8 cellular contexts compared by ENCODE assay signal in genomic region chr1:172394167-172394751, GRCh38. TPM values are rescaled to one million over a fixed set of nuclear protein-coding genes. Genes with fewer than 3 reads are reported as not detected.
DNase-seq lines count a peak whose midpoint lies in the region; ATAC-seq, FAIRE-seq and TF ChIP-seq lines count a peak whose summit lies in the region.

No MANE protein-coding gene starts in this region.

- H3K9me3 ChIP-seq in K562 (replicated peaks; ENCODE audit: control insufficient read depth, insufficient read depth, low read depth, low read length) = no peaks in the 10 kb centered on the region
- no peaks in the 10 kb centered on the region for H3K9me3 ChIP-seq in upper lobe of left lung

- no peak overlapping the region for H3K27ac ChIP-seq in K562 (ENCODE audit: extremely low read depth, low read depth, low read length)
- H3K27ac ChIP-seq in upper lobe of left lung = peak overlapping the region; percentile 48 to 69 (median 60)

- no peaks in the 10 kb centered on the region for H3K4me1 ChIP-seq in K562 (replicated peaks in 1 of 2; ENCODE audit: control insufficient read depth in 2 of 2, insufficient read depth in 2 of 2, low read length in 2 of 2)
- H3K4me1 ChIP-seq in upper lobe of left lung = peaks cover 4 to 37% (median 21%) of the 10 kb centered on the region in 4 donors

- no peak overlapping the region for H2AFZ ChIP-seq in K562 (ENCODE audit: low read depth, low read length)

- in situ Hi-C loops in K562 (cut with MboI) = loop anchor here (10.0 kb wide), 1 partner anchor 589 kb away; no protein-coding TSS in a partner anchor

- no peaks in the 10 kb centered on the region for H3K9me1 ChIP-seq in K562 (ENCODE audit: control insufficient read depth, insufficient read depth, low read length)

- no peaks in the 10 kb centered on the region for H3K9me3 Mint-ChIP-seq in nephron progenitor cell

- 3% methylated on average over 4 of the region's 4 CpGs for WGBS in K562 (ENCODE audit: insufficient coverage, low coverage, missing lambda C conversion rate)
- 17 to 28% methylated on average over 4 of the region's 4 CpGs for WGBS in upper lobe of left lung, 2 donors

- no peak for TF ChIP-seq CTCF in K562 (IDR thresholded peaks at IDR 0.05 in 2 of 3, conservative IDR thresholded peaks at IDR 0.05 in 1 of 3; ENCODE audit: insufficient read depth in 2 of 3, low read depth in 1 of 3, low read length in 3 of 3)
- no peak for TF ChIP-seq CTCF in nephron progenitor cell (IDR thresholded peaks at IDR 0.05)
- no peak for TF ChIP-seq CTCF in upper lobe of left lung (IDR thresholded peaks at IDR 0.05)

- peak overlapping the region; percentile 33 for H3K4me3 Mint-ChIP-seq in nephron progenitor cell

- peak overlapping the region; percentile 66 for H3K27ac Mint-ChIP-seq in nephron progenitor cell

- DNase-seq in GM18507 (ENCODE audit: extremely low spot score, insufficient read length, low read depth) (no peak), T-helper 22 cell (ENCODE audit: low read depth) (peak; percentile 34), K562 (ENCODE audit: extremely low read depth in 1 of 4, low spot score in 3 of 4) (no peak), nephron progenitor cell (no peak), upper lobe of left lung (peak in 1 of 2 donors; percentile 57), NCI-H345 treated with DMSO at 0.1 percent for 48 hours (lab: John Stamatoyannopoulos, UW; ENCODE audit: unreplicated experiment) (no peak), COLO668 (lab: John Stamatoyannopoulos, UW; ENCODE audit: unreplicated experiment) (no peak)

- BruUV-seq in K562 (replicated peaks; lab: Mats Ljungman, UMichigan) = no TSS peak

- POLR2A ChIA-PET in K562 (lab: Yijun Ruan, JAX) = interaction anchor here (0.7 to 1.2 kb wide), 3 partner anchors 9 to 610 kb away, joined by 3 to 4 read pairs (median 3); no protein-coding TSS in a partner anchor

- peaks cover 5 to 8% of the 10 kb centered on the region in 2 experiments; a peak in 2 of 5 replicates for H3K27me3 ChIP-seq in K562 (ENCODE audit: control insufficient read depth in 2 of 2, insufficient read depth in 2 of 2, low read length in 2 of 2)
- H3K27me3 ChIP-seq in upper lobe of left lung = no peaks in the 10 kb centered on the region

- intact Hi-C loops in K562 (cut with micrococcal nuclease) = loop anchor here (10.0 kb wide), 1 partner anchor 739 kb away; the partner anchor contains the start of gene MYOC

- no peak for TF ChIP-seq RAD21 in K562 (CRISPR knock-in tag; conservative IDR thresholded peaks at IDR 0.05 in 1 of 2, IDR thresholded peaks at IDR 0.05 in 1 of 2)

- peak; percentile 67 for ATAC-seq in HG02840 (IDR thresholded peaks at IDR 0.05; ENCODE audit: low FRiP score, unreplicated experiment)
- ATAC-seq in K562 = no peak; the same call in 2 of the 3 replicates
- no peak for ATAC-seq in upper lobe of left lung (ENCODE audit: low FRiP score in 2 of 2)

- CTCF ChIA-PET in K562 (lab: Yijun Ruan, JAX; ENCODE audit: low intra/inter-chr PET ratio) = no interaction called here

- peaks cover 69% of the 10 kb centered on the region for H3K4me1 Mint-ChIP-seq in nephron progenitor cell

- peaks cover 11% of the 10 kb centered on the region for H3K36me3 Mint-ChIP-seq in nephron progenitor cell (ENCODE audit: low read depth)

- peaks cover 4% of the 10 kb centered on the region for H3K27me3 Mint-ChIP-seq in nephron progenitor cell (ENCODE audit: low read depth, poor library complexity)

- TF ChIP-seq POLR2A in K562 (conservative IDR thresholded peaks at IDR 0.05) (no peak), upper lobe of left lung (IDR thresholded peaks at IDR 0.05) (no peak)

- FAIRE-seq in GM18507 (lab: Jason Lieb, UNC) (peak; percentile 100), K562 (lab: Jason Lieb, UNC) (peak; percentile 6)

- no peak for TF ChIP-seq EP300 in K562 (IDR thresholded peaks at IDR 0.05; ENCODE audit: low read length)
- no peak for TF ChIP-seq EP300 in upper lobe of left lung (IDR thresholded peaks at IDR 0.05)

- H3K36me3 ChIP-seq in K562 (ENCODE audit: control insufficient read depth, insufficient read depth, low read length) (no peaks in the 10 kb centered on the region), upper lobe of left lung (no peaks in the 10 kb centered on the region)

- H3K79me2 ChIP-seq in K562 (ENCODE audit: control insufficient read depth, insufficient read depth, low read length) = no peaks in the 10 kb centered on the region

- H3K9ac ChIP-seq in K562 (ENCODE audit: insufficient read depth in 1 of 2, low read depth in 2 of 2, low read length in 2 of 2) = no peak overlapping the region

- H4K20me1 ChIP-seq in K562 (replicated peaks; ENCODE audit: control insufficient read depth, insufficient read depth, low read length) = no peaks in the 10 kb centered on the region

- no peak overlapping the region for H3K4me2 ChIP-seq in K562 (ENCODE audit: insufficient read depth, low read length)

- H3K4me3 ChIP-seq in K562 = no peak overlapping the region
- no peak overlapping the region for H3K4me3 ChIP-seq in upper lobe of left lung

TF ChIP-seq in K562, 482 proteins besides CTCF, POLR2A, EP300 and RAD21 (continues in another document):
- TF ChIP-seq TOE1 (IDR thresholded peaks at IDR 0.05; ENCODE audit: borderline replicate concordance) (no peak), TOE1 (CRISPR knock-in tag; IDR thresholded peaks at IDR 0.05; ENCODE audit: borderline replicate concordance, low read depth) (no peak)
- TF ChIP-seq, protein P1, sequence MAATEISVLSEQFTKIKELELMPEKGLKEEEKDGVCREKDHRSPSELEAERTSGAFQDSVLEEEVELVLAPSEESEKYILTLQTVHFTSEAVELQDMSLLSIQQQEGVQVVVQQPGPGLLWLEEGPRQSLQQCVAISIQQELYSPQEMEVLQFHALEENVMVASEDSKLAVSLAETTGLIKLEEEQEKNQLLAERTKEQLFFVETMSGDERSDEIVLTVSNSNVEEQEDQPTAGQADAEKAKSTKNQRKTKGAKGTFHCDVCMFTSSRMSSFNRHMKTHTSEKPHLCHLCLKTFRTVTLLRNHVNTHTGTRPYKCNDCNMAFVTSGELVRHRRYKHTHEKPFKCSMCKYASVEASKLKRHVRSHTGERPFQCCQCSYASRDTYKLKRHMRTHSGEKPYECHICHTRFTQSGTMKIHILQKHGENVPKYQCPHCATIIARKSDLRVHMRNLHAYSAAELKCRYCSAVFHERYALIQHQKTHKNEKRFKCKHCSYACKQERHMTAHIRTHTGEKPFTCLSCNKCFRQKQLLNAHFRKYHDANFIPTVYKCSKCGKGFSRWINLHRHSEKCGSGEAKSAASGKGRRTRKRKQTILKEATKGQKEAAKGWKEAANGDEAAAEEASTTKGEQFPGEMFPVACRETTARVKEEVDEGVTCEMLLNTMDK (IDR thresholded peaks at IDR 0.05; ENCODE audit: borderline replicate concordance, insufficient read depth, low read depth, low read length, poor library complexity, severe bottlenecking) = no peak

RNA-seq across cellular contexts. Expression of gene C1orf105, which starts 26.2 kb away (rescaled TPM):
- total RNA-seq in K562 (2011; cell fraction: chromatin; rRNA removed; ENCODE audit: low replicate concordance) = not detected in 2 replicates
- not detected in 2 replicates for total RNA-seq in K562 (2011; cell fraction: nucleolus; rRNA removed)
- total RNA-seq in K562 (2011; cell fraction: nucleoplasm; rRNA removed) = not detected in 2 replicates
- total RNA-seq in K562 (2014; rRNA removed) = not detected in 2 replicates
- total RNA-seq in K562 (2014; rRNA removed; fragmentation: Illumina TruSeq; extraction: Trizol) = not detected in 2 replicates
- total RNA-seq in K562 (2015; rRNA removed; fragmentation: Illumina TruSeq; extraction: Trizol) = not detected in 2 replicates
- not detected in 2 replicates for total RNA-seq in K562 (2021)
- polyA plus RNA-seq in K562 (2011; rRNA removed) = 0.08 TPM in 1 of 2 replicates, not detected in the other
- polyA plus RNA-seq in K562 (2011; cell fraction: cytosol; rRNA removed) = not detected in 2 replicates
- not detected in 2 replicates for polyA plus RNA-seq in K562 (2011; cell fraction: nucleus; rRNA removed)
- polyA plus RNA-seq in K562 (2012) = not detected in 2 replicates
- 0.19 TPM in 1 of 2 replicates, not detected in the other for polyA plus RNA-seq in K562 (2014; fragmentation: Illumina TruSeq; extraction: Trizol)
- not detected for polyA plus RNA-seq in K562 (2014; fragmentation: Nextera tagmentation; extraction: Ambion mirVana)
- polyA plus RNA-seq in K562 (2014; rRNA removed) = not detected in 2 replicates
- not detected in 2 replicates for polyA minus RNA-seq in K562 (2011; rRNA and poly(A)+ RNA removed)
- not detected in 2 replicates for polyA minus RNA-seq in K562 (2011; cell fraction: cytosol; rRNA and poly(A)+ RNA removed)
- polyA minus RNA-seq in K562 (2011; cell fraction: nucleus; rRNA and poly(A)+ RNA removed) = not detected in 2 replicates
- total RNA-seq in upper lobe of left lung = not detected

RNA-seq across cellular contexts. Expression of gene PIGC, which starts 49.6 kb away (rescaled TPM):
- 43.3 and 43.8 TPM in 2 replicates for total RNA-seq in K562 (2011; cell fraction: chromatin; rRNA removed; ENCODE audit: low replicate concordance)
- 42.9 and 48.8 TPM in 2 replicates for total RNA-seq in K562 (2011; cell fraction: nucleolus; rRNA removed)
- total RNA-seq in K562 (2011; cell fraction: nucleoplasm; rRNA removed) = 52.9 and 57.7 TPM in 2 replicates
- total RNA-seq in K562 (2014; rRNA removed) = 30.5 and 34.4 TPM in 2 replicates
- total RNA-seq in K562 (2014; rRNA removed; fragmentation: Illumina TruSeq; extraction: Trizol) = 54.7 and 62.1 TPM in 2 replicates
- total RNA-seq in K562 (2015; rRNA removed; fragmentation: Illumina TruSeq; extraction: Trizol) = 44.5 and 46.0 TPM in 2 replicates
- 38.9 and 40.3 TPM in 2 replicates for total RNA-seq in K562 (2021)
- 59.3 and 60.4 TPM in 2 replicates for polyA plus RNA-seq in K562 (2011; rRNA removed)
- polyA plus RNA-seq in K562 (2011; cell fraction: cytosol; rRNA removed) = 50.8 and 72.2 TPM in 2 replicates
- 31.5 and 37.4 TPM in 2 replicates for polyA plus RNA-seq in K562 (2011; cell fraction: nucleus; rRNA removed)
- 49.3 and 58.4 TPM in 2 replicates for polyA plus RNA-seq in K562 (2012)
- polyA plus RNA-seq in K562 (2014; fragmentation: Illumina TruSeq; extraction: Trizol) = 56.4 and 59.3 TPM in 2 replicates
- polyA plus RNA-seq in K562 (2014; fragmentation: Nextera tagmentation; extraction: Ambion mirVana) = 10 to 100 TPM; 92.9 to 97.9 TPM
- 39.1 and 49.9 TPM in 2 replicates for polyA plus RNA-seq in K562 (2014; rRNA removed)
- polyA minus RNA-seq in K562 (2011; rRNA and poly(A)+ RNA removed) = 54.5 and 72.3 TPM in 2 replicates
- polyA minus RNA-seq in K562 (2011; cell fraction: cytosol; rRNA and poly(A)+ RNA removed) = 14.7 and 28.0 TPM in 2 replicates
- 22.5 and 45.2 TPM in 2 replicates for polyA minus RNA-seq in K562 (2011; cell fraction: nucleus; rRNA and poly(A)+ RNA removed)
- total RNA-seq in upper lobe of left lung = 10 to 100 TPM in 5 of 6 donors, 1 to 10 TPM in 1; 5.9 to 23.4 (median 19.3) TPM
